ENCODE assay signal across 13 cellular contexts in the genomic region with DNA sequence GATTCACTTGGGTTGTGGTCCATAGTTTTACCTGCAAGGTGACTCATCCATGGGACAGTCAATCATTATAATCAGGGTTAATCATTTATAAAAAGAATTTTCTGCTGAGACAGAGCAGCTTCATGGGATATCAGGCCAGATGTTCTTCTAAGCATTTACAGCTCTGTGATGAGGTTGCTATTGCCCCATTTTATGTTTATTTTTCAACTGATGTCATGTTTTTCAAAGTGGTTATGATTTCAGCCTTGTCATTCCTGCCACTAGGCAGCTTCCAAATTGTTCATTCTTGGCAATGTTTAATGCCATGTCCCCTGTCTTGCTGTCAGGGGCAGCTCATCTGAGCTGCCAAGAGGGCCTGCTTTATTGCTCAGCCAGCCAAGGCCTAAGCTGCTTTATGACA. TPM values are rescaled to one million over a fixed set of nuclear protein-coding genes. Genes with fewer than 3 reads are reported as not detected.
DNase-seq lines count a peak whose midpoint lies in the region; ATAC-seq, FAIRE-seq and TF ChIP-seq lines count a peak whose summit lies in the region.
"Had no signal": no experiment of that assay in that cellular context is flagged by ENCODE, and none has a peak within 500 bp of the region (broad histone marks: within the 10 kb centered on the region; RNA-seq: fewer than 3 reads in every experiment).

No MANE protein-coding gene starts in this region.

- H3K36me3 ChIP-seq in GM23248 (ENCODE audit: low read depth), result no peaks in the 10 kb centered on the region
- no peaks in the 10 kb centered on the region for H3K36me3 ChIP-seq in right atrium auricular region
- no peaks in the 10 kb centered on the region for H3K36me3 ChIP-seq in small intestine (ENCODE audit: control insufficient read depth in 2 of 2, insufficient read depth in 2 of 2, low read length in 2 of 2)
- H3K36me3 ChIP-seq in GM23338 (ENCODE audit: insufficient read depth), result no peaks in the 10 kb centered on the region

- DNase-seq in GM23248 (peak; percentile 72), astrocyte of the hippocampus (ENCODE audit: low read depth, low spot score) (peak; percentile 19), right atrium auricular region (ENCODE audit: low spot score) (no peak), small intestine (peak; percentile 57), GM23338 (ENCODE audit: low spot score) (no peak), NCI-H524 treated with DMSO at 0.1 percent for 48 hours (lab: John Stamatoyannopoulos, UW) (no peak)
- DNase-seq in activated CD4-positive, alpha-beta T cell treated with anti-CD3 and anti-CD28 coated beads for 4 hours, result no peak
- DNase-seq: effector memory CD4-positive, alpha-beta T cell; H7 had no signal

- H3K27me3 ChIP-seq in GM23248 (replicated peaks; ENCODE audit: insufficient read depth) (no peaks in the 10 kb centered on the region), right atrium auricular region (no peaks in the 10 kb centered on the region), small intestine (ENCODE audit: control insufficient read depth in 2 of 2, insufficient read depth in 2 of 2, low read length in 2 of 2) (no peaks in the 10 kb centered on the region), GM23338 (ENCODE audit: insufficient read depth) (no peaks in the 10 kb centered on the region)

- H3F3A ChIP-seq in GM23248 (ENCODE audit: insufficient read depth) (peaks cover 15% of the 10 kb centered on the region), GM23338 (replicated peaks; ENCODE audit: low read depth) (no peaks in the 10 kb centered on the region)

- H3K9me3 Mint-ChIP-seq in GM23338, result peaks cover 8% of the 10 kb centered on the region; the same call in 2 of the 3 replicates

- in situ Hi-C loops in GM23248 (cut with MboI), result no loop called here

- TF ChIP-seq CTCF in right atrium auricular region (IDR thresholded peaks at IDR 0.05) (peak in 1 of 2 donors; percentile 36), GM23338 (conservative IDR thresholded peaks at IDR 0.05; ENCODE audit: low read depth in 2 of 2) (no peak)

- H3K9ac ChIP-seq in GM23248, result no peak overlapping the region

- H3K36me3 Mint-ChIP-seq in GM23338 (ENCODE audit: low read depth), result peaks cover 3% of the 10 kb centered on the region; the same call in 1 of the 3 replicates

- H2AFZ ChIP-seq in GM23248 (0 out of 2 replicates have a peak overlapping the region, but pooled peaks have one; percentile 43), GM23338 (no peak overlapping the region)

- no peak overlapping the region for H3K4me2 ChIP-seq in GM23248 (ENCODE audit: unreplicated experiment)
- no peak overlapping the region for H3K4me2 ChIP-seq in GM23338

- peak overlapping the region; percentile 27; the same call in 1 of the 2 replicates for H3K27ac ChIP-seq in GM23248
- H3K27ac ChIP-seq in right atrium auricular region, result peak overlapping the region; percentile 21 to 77
- H3K27ac ChIP-seq in small intestine (ENCODE audit: low read depth in 1 of 2, low read length in 1 of 2), result peak overlapping the region in 1 of 2 donors; percentile 39
- H3K27ac ChIP-seq in GM23338 (ENCODE audit: low read depth), result no peak overlapping the region

- H4K20me1 ChIP-seq in GM23248 (ENCODE audit: insufficient read depth) (no peaks in the 10 kb centered on the region), GM23338 (replicated peaks; ENCODE audit: insufficient read depth) (no peaks in the 10 kb centered on the region)

- no peaks in the 10 kb centered on the region for H3K4me1 Mint-ChIP-seq in GM23338

- H3K79me2 ChIP-seq in GM23248 (ENCODE audit: insufficient read depth) (no peaks in the 10 kb centered on the region), GM23338 (replicated peaks; ENCODE audit: insufficient read depth) (no peaks in the 10 kb centered on the region)

- peaks cover 1% of the 10 kb centered on the region for H3K27me3 Mint-ChIP-seq in GM23338 (ENCODE audit: insufficient read depth, low read depth, poor library complexity)

- ATAC-seq in GM23338, result no peak
- no peak for ATAC-seq in HG03378 (IDR thresholded peaks at IDR 0.05; ENCODE audit: unreplicated experiment)

- FAIRE-seq in small intestine (lab: Jason Lieb, UNC), result no peak
- FAIRE-seq: keratinocyte, TTC549 had no signal

- no peak overlapping the region for H3K27ac Mint-ChIP-seq in GM23338

- peaks cover 8% of the 10 kb centered on the region for H3K4me1 ChIP-seq in GM23248 (ENCODE audit: insufficient read depth)
- H3K4me1 ChIP-seq in right atrium auricular region, result peaks cover 0 to 29% of the 10 kb centered on the region in 2 donors
- H3K4me1 ChIP-seq in small intestine (ENCODE audit: control insufficient read depth in 2 of 2, insufficient read depth in 1 of 2, low read depth in 1 of 2, low read length in 1 of 2), result peaks cover 0 to under 1% of the 10 kb centered on the region in 2 donors
- no peaks in the 10 kb centered on the region for H3K4me1 ChIP-seq in GM23338 (ENCODE audit: insufficient read depth)

- H3K4me3 Mint-ChIP-seq in GM23338, result no peak overlapping the region

- no peaks in the 10 kb centered on the region for H3K9me3 ChIP-seq in GM23248 (ENCODE audit: low read depth)
- H3K9me3 ChIP-seq in right atrium auricular region, result no peaks in the 10 kb centered on the region
- H3K9me3 ChIP-seq in small intestine (ENCODE audit: control insufficient read depth, low read depth), result no peaks in the 10 kb centered on the region

- H3K9me2 ChIP-seq in GM23248 (ENCODE audit: insufficient read depth) (no peaks in the 10 kb centered on the region), GM23338 (ENCODE audit: insufficient read depth) (no peaks in the 10 kb centered on the region; the same call in 1 of the 2 replicates)

- no peak overlapping the region for H3K4me3 ChIP-seq in GM23248
- H3K4me3 ChIP-seq in right atrium auricular region, result no peak overlapping the region
- no peak overlapping the region for H3K4me3 ChIP-seq in small intestine (ENCODE audit: low read depth in 1 of 2, low read length in 2 of 2)
- H3K4me3 ChIP-seq in GM23338, result no peak overlapping the region
- H3K4me3 ChIP-seq: skin epidermis had no signal

TF ChIP-seq in GM23338, 12 proteins besides CTCF, POLR2A, EP300 and RAD21 (continues in another document):
- TF ChIP-seq EZH2 (IDR thresholded peaks at IDR 0.05; ENCODE audit: low read depth, unreplicated experiment), result no peak
- TF ChIP-seq, protein P1, sequence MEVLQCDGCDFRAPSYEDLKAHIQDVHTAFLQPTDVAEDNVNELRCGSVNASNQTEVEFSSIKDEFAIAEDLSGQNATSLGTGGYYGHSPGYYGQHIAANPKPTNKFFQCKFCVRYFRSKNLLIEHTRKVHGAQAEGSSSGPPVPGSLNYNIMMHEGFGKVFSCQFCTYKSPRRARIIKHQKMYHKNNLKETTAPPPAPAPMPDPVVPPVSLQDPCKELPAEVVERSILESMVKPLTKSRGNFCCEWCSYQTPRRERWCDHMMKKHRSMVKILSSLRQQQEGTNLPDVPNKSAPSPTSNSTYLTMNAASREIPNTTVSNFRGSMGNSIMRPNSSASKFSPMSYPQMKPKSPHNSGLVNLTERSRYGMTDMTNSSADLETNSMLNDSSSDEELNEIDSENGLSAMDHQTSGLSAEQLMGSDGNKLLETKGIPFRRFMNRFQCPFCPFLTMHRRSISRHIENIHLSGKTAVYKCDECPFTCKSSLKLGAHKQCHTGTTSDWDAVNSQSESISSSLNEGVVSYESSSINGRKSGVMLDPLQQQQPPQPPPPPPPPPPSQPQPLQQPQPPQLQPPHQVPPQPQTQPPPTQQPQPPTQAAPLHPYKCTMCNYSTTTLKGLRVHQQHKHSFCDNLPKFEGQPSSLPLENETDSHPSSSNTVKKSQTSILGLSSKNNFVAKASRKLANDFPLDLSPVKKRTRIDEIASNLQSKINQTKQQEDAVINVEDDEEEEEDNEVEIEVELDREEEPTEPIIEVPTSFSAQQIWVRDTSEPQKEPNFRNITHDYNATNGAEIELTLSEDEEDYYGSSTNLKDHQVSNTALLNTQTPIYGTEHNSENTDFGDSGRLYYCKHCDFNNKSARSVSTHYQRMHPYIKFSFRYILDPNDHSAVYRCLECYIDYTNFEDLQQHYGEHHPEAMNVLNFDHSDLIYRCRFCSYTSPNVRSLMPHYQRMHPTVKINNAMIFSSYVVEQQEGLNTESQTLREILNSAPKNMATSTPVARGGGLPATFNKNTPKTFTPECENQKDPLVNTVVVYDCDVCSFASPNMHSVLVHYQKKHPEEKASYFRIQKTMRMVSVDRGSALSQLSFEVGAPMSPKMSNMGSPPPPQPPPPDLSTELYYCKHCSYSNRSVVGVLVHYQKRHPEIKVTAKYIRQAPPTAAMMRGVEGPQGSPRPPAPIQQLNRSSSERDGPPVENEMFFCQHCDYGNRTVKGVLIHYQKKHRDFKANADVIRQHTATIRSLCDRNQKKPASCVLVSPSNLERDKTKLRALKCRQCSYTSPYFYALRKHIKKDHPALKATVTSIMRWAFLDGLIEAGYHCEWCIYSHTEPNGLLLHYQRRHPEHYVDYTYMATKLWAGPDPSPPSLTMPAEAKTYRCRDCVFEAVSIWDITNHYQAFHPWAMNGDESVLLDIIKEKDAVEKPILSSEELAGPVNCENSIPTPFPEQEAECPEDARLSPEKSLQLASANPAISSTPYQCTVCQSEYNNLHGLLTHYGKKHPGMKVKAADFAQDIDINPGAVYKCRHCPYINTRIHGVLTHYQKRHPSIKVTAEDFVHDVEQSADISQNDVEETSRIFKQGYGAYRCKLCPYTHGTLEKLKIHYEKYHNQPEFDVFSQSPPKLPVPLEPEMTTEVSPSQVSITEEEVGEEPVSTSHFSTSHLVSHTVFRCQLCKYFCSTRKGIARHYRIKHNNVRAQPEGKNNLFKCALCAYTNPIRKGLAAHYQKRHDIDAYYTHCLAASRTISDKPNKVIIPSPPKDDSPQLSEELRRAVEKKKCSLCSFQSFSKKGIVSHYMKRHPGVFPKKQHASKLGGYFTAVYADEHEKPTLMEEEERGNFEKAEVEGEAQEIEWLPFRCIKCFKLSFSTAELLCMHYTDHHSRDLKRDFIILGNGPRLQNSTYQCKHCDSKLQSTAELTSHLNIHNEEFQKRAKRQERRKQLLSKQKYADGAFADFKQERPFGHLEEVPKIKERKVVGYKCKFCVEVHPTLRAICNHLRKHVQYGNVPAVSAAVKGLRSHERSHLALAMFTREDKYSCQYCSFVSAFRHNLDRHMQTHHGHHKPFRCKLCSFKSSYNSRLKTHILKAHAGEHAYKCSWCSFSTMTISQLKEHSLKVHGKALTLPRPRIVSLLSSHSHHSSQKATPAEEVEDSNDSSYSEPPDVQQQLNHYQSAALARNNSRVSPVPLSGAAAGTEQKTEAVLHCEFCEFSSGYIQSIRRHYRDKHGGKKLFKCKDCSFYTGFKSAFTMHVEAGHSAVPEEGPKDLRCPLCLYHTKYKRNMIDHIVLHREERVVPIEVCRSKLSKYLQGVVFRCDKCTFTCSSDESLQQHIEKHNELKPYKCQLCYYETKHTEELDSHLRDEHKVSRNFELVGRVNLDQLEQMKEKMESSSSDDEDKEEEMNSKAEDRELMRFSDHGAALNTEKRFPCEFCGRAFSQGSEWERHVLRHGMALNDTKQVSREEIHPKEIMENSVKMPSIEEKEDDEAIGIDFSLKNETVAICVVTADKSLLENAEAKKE (CRISPR knock-in tag; IDR thresholded peaks at IDR 0.05), result no peak

RNA-seq across cellular contexts. Expression of a gene that starts 35.9 kb away (rescaled TPM):
- 25.6 and 32.4 TPM in 2 replicates for total RNA-seq in GM23248 (2014; rRNA removed; shearing (Covaris generic))
- polyA plus RNA-seq in GM23248 (2016; fragmentation: Nextera tagmentation; extraction: Ambion mirVana) (27.7 and 27.8 TPM in 2 replicates), small intestine (10 to 100 TPM; 11.9 to 18.9 (median 15.2) TPM), GM23338 (2016; fragmentation: Nextera tagmentation; extraction: Ambion mirVana) (56.1 and 56.3 TPM in 2 replicates)
- total RNA-seq in right atrium auricular region, result 10 to 100 TPM; 22.4 to 28.3 TPM
- total RNA-seq in GM23338 (2014; rRNA removed; shearing (Covaris generic)), result 53.9 and 54.1 TPM in 2 replicates

Comparison
In these comparisons a context has a peak if more than half of its experiments do, and no peak if none do; other contexts are left out.
1. DNase-seq: peak in GM23248 (single experiment), astrocyte of the hippocampus (single experiment) and small intestine (single experiment); none in right atrium auricular region (single experiment), GM23338 (single experiment), activated CD4-positive, alpha-beta T cell treated with anti-CD3 and anti-CD28 coated beads for 4 hours (0 of 2) and NCI-H524 treated with DMSO at 0.1 percent for 48 hours (single experiment).